In genomic region chr9:106983346-106983745, GRCh38 we compare ENCODE assay signal across 32 cellular contexts.
"Had no signal": no experiment of that assay in that cellular context is flagged by ENCODE, and none has a peak within 500 bp of the region (broad histone marks: within the 10 kb centered on the region; RNA-seq: fewer than 3 reads in every experiment).

No MANE protein-coding gene starts in this region.

- H3K27me3 Mint-ChIP-seq: activated CD8-positive, alpha-beta T cell treated with anti-CD3 and anti-CD28 coated beads for 36 hours; activated naive CD8-positive, alpha-beta T cell treated with anti-CD3 and anti-CD28 coated beads for 36 hours; activated T-helper 17 cell treated with anti-CD3 and anti-CD28 coated beads, Interleukin-2, amount 50 U/mL, for 72 hours had no signal

- H3K9ac ChIP-seq: KMS-11, SK-N-SH had no signal

- H3K9me3 ChIP-seq: breast epithelium, Peyer's patch, SJSA1, SK-N-SH had no signal

- FAIRE-seq: TTC549 had no signal

- H3K9me3 Mint-ChIP-seq: activated CD8-positive, alpha-beta T cell treated with anti-CD3 and anti-CD28 coated beads for 36 hours; activated T-helper 17 cell treated with anti-CD3 and anti-CD28 coated beads, Interleukin-2, amount 50 U/mL, for 72 hours; T-helper 1 cell treated with Interleukin-12 subunit alpha and Interleukin-12 subunit beta and Interleukin-4 antibody, amounts not matched to agents 30 μg/mL and 1 μg/mL, for 36 hours; T-helper 2 cell treated with Interferon-gamma antibody and Interleukin-4, amounts not matched to agents 5 μg/mL and 100 μg/mL, for 36 hours had no signal

- H3K27ac Mint-ChIP-seq: activated CD8-positive, alpha-beta T cell treated with anti-CD3 and anti-CD28 coated beads for 36 hours; activated naive CD8-positive, alpha-beta T cell treated with anti-CD3 and anti-CD28 coated beads for 36 hours; activated T-cell treated with anti-CD3 and anti-CD28 coated beads, Interleukin-2, amount 50 U/mL, for 72 hours; activated T-helper 17 cell treated with anti-CD3 and anti-CD28 coated beads, Interleukin-2, amount 50 U/mL, for 72 hours; T-helper 1 cell treated with Interleukin-12 subunit alpha and Interleukin-12 subunit beta and Interleukin-4 antibody, amounts not matched to agents 30 μg/mL and 1 μg/mL, for 36 hours; T-helper 2 cell treated with Interferon-gamma antibody and Interleukin-4, amounts not matched to agents 5 μg/mL and 100 μg/mL, for 36 hours had no signal

- H3K27me3 ChIP-seq: breast epithelium, Peyer's patch, SJSA1 had no signal

- H3K4me2 ChIP-seq: KMS-11, SK-N-SH had no signal

- H3K4me1 Mint-ChIP-seq: activated naive CD8-positive, alpha-beta T cell treated with anti-CD3 and anti-CD28 coated beads for 36 hours; activated T-helper 17 cell treated with anti-CD3 and anti-CD28 coated beads, Interleukin-2, amount 50 U/mL, for 72 hours had no signal

- DNase-seq: activated CD4-positive, alpha-beta T cell treated with anti-CD3 and anti-CD28 coated beads for 1 hour; activated CD4-positive, alpha-beta T cell treated with anti-CD3 and anti-CD28 coated beads for 48 hours; activated CD4-positive, CD25-positive, alpha-beta regulatory T cell; activated CD8-positive, alpha-beta T cell treated with anti-CD3 and anti-CD28 coated beads for 36 hours; activated effector memory CD4-positive, alpha-beta T cell treated with anti-CD3 and anti-CD28 coated beads, Interleukin-2, amount 50 U/mL, for 16 hours; activated naive CD4-positive, alpha-beta T cell; activated naive CD4-positive, alpha-beta T cell treated with anti-CD3 and anti-CD28 coated beads, Interleukin-2, amount 50 U/mL, for 16 hours; activated naive CD8-positive, alpha-beta T cell treated with anti-CD3 and anti-CD28 coated beads for 36 hours; activated T-cell treated with anti-CD3 and anti-CD28 coated beads, Interleukin-2, amount 50 U/mL, for 1 hour; activated T-cell treated with anti-CD3 and anti-CD28 coated beads, Interleukin-2, amount 50 U/mL, for 72 hours; amniotic stem cell; aorta; MM.1S; MV-4-11; NCI-H1092; NCI-H1436 treated with DMSO at 0.1 percent for 48 hours; NCI-H1694 treated with DMSO at 0.1 percent for 48 hours; NCI-H2029 treated with DMSO at 0.1 percent for 48 hours; NCI-H345; NCI-H524 treated with DMSO at 0.1 percent for 48 hours; PC-3; Peyer's patch; RPMI8226; SHP77 treated with DMSO at 0.1 percent for 48 hours; SK-N-SH had no signal

- H3K36me3 Mint-ChIP-seq: activated naive CD8-positive, alpha-beta T cell treated with anti-CD3 and anti-CD28 coated beads for 36 hours had no signal

- H3K4me3 Mint-ChIP-seq: activated CD8-positive, alpha-beta T cell treated with anti-CD3 and anti-CD28 coated beads for 36 hours; activated naive CD8-positive, alpha-beta T cell treated with anti-CD3 and anti-CD28 coated beads for 36 hours; activated T-cell treated with anti-CD3 and anti-CD28 coated beads, Interleukin-2, amount 50 U/mL, for 72 hours; activated T-helper 17 cell treated with anti-CD3 and anti-CD28 coated beads, Interleukin-2, amount 50 U/mL, for 72 hours; T-helper 1 cell treated with Interleukin-12 subunit alpha and Interleukin-12 subunit beta and Interleukin-4 antibody, amounts not matched to agents 30 μg/mL and 1 μg/mL, for 36 hours; T-helper 2 cell treated with Interferon-gamma antibody and Interleukin-4, amounts not matched to agents 5 μg/mL and 100 μg/mL, for 36 hours had no signal

- H3K27ac ChIP-seq: breast epithelium, KMS-11, Peyer's patch, SJSA1 had no signal

- H3K4me3 ChIP-seq: breast epithelium, Peyer's patch, SJSA1 had no signal

- ATAC-seq: activated CD8-positive, alpha-beta T cell treated with anti-CD3 and anti-CD28 coated beads for 36 hours; activated T-cell treated with anti-CD3 and anti-CD28 coated beads, Interleukin-2, amount 50 U/mL, for 72 hours; activated T-helper 17 cell treated with anti-CD3 and anti-CD28 coated beads, Interleukin-2, amount 50 U/mL, for 72 hours; PC-3 had no signal

- H3K4me1 ChIP-seq: breast epithelium, Peyer's patch, SJSA1 had no signal
